In the genomic region with DNA sequence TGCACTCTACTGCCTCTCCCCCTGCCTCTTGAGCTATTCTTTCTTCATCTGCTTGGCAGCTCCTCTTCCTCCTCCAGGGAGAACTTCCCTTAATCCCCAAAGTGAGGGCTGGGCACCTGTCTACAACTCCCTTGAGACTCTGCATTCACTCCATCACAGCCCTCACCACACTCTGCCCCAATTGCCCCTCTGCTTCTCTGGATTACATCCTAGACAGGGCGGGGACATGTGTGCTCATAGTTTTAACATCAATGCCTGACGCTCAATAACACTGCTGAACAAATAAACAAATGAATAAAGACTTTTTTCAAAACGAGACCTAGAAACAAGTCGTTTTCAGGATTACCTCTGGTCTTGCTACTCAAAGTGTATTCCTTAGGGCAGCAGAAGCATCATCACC, we compare ENCODE assay signal across 17 cellular contexts.
"Had no signal": no experiment of that assay in that cellular context is flagged by ENCODE, and none has a peak within 500 bp of the region (broad histone marks: within the 10 kb centered on the region; RNA-seq: fewer than 3 reads in every experiment).

No MANE protein-coding gene starts in this region.

- H3K27me3 Mint-ChIP-seq: activated B cell treated with CpG ODN at 0.5 μM for 24 hours; activated CD8-positive, alpha-beta T cell treated with anti-CD3 and anti-CD28 coated beads for 36 hours; activated naive CD4-positive, alpha-beta T cell treated with anti-CD3 and anti-CD28 coated beads, Interleukin-2, amount 50 U/mL, for 24 hours had no signal

- H3K9me3 Mint-ChIP-seq: activated B cell treated with CpG ODN at 0.5 μM for 24 hours; activated CD8-positive, alpha-beta T cell treated with anti-CD3 and anti-CD28 coated beads for 36 hours; activated naive CD4-positive, alpha-beta T cell treated with anti-CD3 and anti-CD28 coated beads, Interleukin-2, amount 50 U/mL, for 24 hours; nephron progenitor cell; T-helper 2 cell treated with Interferon-gamma antibody and Interleukin-4, amounts not matched to agents 5 μg/mL and 100 μg/mL, for 36 hours had no signal

- H2AFZ ChIP-seq: hepatocyte had no signal

- H3K4me3 Mint-ChIP-seq: activated B cell treated with CpG ODN at 0.5 μM for 24 hours; activated CD8-positive, alpha-beta T cell treated with anti-CD3 and anti-CD28 coated beads for 36 hours; activated naive CD4-positive, alpha-beta T cell treated with anti-CD3 and anti-CD28 coated beads, Interleukin-2, amount 50 U/mL, for 24 hours; nephron progenitor cell; T-helper 2 cell treated with Interferon-gamma antibody and Interleukin-4, amounts not matched to agents 5 μg/mL and 100 μg/mL, for 36 hours had no signal

- ATAC-seq: activated CD8-positive, alpha-beta T cell treated with anti-CD3 and anti-CD28 coated beads for 36 hours had no signal

- H3K4me1 ChIP-seq: adrenal gland, lower lobe of right lung, prostate gland, spleen had no signal

- H3K27me3 ChIP-seq: adrenal gland, cardiac muscle cell, hepatocyte, sigmoid colon, spleen had no signal

- H3K9me3 ChIP-seq: adrenal gland, lower lobe of right lung, prostate gland, sigmoid colon, spleen had no signal

- H3K4me1 Mint-ChIP-seq: activated B cell treated with CpG ODN at 0.5 μM for 24 hours; activated naive CD4-positive, alpha-beta T cell treated with anti-CD3 and anti-CD28 coated beads, Interleukin-2, amount 50 U/mL, for 24 hours had no signal

- H3K79me2 ChIP-seq: hepatocyte had no signal

- DNase-seq: activated B cell treated with CpG ODN at 0.5 μM for 24 hours; activated CD4-positive, alpha-beta T cell treated with anti-CD3 and anti-CD28 coated beads for 48 hours; activated CD8-positive, alpha-beta memory T cell treated with anti-CD3 and anti-CD28 coated beads, Interleukin-2, amount 50 U/mL, for 4 hours; activated CD8-positive, alpha-beta T cell treated with anti-CD3 and anti-CD28 coated beads for 36 hours; activated effector memory CD4-positive, alpha-beta T cell treated with anti-CD3 and anti-CD28 coated beads, Interleukin-2, amount 50 U/mL, for 16 hours; activated T-cell treated with anti-CD3 and anti-CD28 coated beads, Interleukin-2, amount 50 U/mL, for 48 hours; adrenal gland; lower lobe of right lung; nephron progenitor cell; sigmoid colon; spleen; stimulated activated CD4-positive, alpha-beta T cell treated with anti-CD3 and anti-CD28 coated beads, Interleukin-1b, Interleukin-23, amount 100 ng/mL, for 48 hours had no signal

- H3K4me2 ChIP-seq: hepatocyte had no signal

- H3K27ac ChIP-seq: adrenal gland, cardiac muscle cell, hepatocyte, lower lobe of right lung, prostate gland had no signal

- H3K4me3 ChIP-seq: adrenal gland, cardiac muscle cell, hepatocyte, lower lobe of right lung, prostate gland, sigmoid colon, spleen had no signal

- H3K27ac Mint-ChIP-seq: activated B cell treated with CpG ODN at 0.5 μM for 24 hours; activated CD8-positive, alpha-beta T cell treated with anti-CD3 and anti-CD28 coated beads for 36 hours; activated naive CD4-positive, alpha-beta T cell treated with anti-CD3 and anti-CD28 coated beads, Interleukin-2, amount 50 U/mL, for 24 hours; nephron progenitor cell; T-helper 2 cell treated with Interferon-gamma antibody and Interleukin-4, amounts not matched to agents 5 μg/mL and 100 μg/mL, for 36 hours had no signal
